ENCODE assay signal across 8 cellular contexts in genomic region chr12:90013409-90013808, GRCh38.
DNase-seq lines count a peak whose midpoint lies in the region; ATAC-seq, FAIRE-seq and TF ChIP-seq lines count a peak whose summit lies in the region.

No MANE protein-coding gene starts in this region.

- H3K27ac ChIP-seq in keratinocyte (ENCODE audit: control insufficient read depth, insufficient read depth, low read length): no peak overlapping the region

- POLR2A ChIA-PET in MCF 10A (lab: Yijun Ruan, JAX): interaction anchor here (0.6 to 1.6 kb wide), 3 partner anchors 10 to 303 kb away, joined by 3 read pairs; no protein-coding TSS in a partner anchor

- no peaks in the 10 kb centered on the region for H3K9me3 ChIP-seq in keratinocyte (ENCODE audit: control insufficient read depth, low read depth, low read length)

- H3K9me3 Mint-ChIP-seq in MCF 10A (ENCODE audit: unreplicated experiment): no peaks in the 10 kb centered on the region

- no peak overlapping the region for H3K4me2 ChIP-seq in keratinocyte (ENCODE audit: control insufficient read depth, extremely low read depth, insufficient read depth, low read depth, low read length)

- no peaks in the 10 kb centered on the region for H3K9me1 ChIP-seq in keratinocyte (ENCODE audit: control insufficient read depth, extremely low read depth, insufficient read depth, low read length)

- no peaks in the 10 kb centered on the region for H3K27me3 Mint-ChIP-seq in MCF 10A (ENCODE audit: insufficient read depth, unreplicated experiment)

- ATAC-seq in GM21723 (IDR thresholded peaks at IDR 0.05; ENCODE audit: unreplicated experiment) (peak; percentile 69), GM19328 (IDR thresholded peaks at IDR 0.05; ENCODE audit: unreplicated experiment) (no peak)

- BruUV-seq in MCF 10A (replicated peaks; lab: Mats Ljungman, UMichigan): no TSS peak

- no peak overlapping the region for H2AFZ ChIP-seq in keratinocyte (ENCODE audit: control insufficient read depth, low read length)

- H3K4me1 Mint-ChIP-seq in MCF 10A (ENCODE audit: insufficient read depth, unreplicated experiment): peaks cover 9% of the 10 kb centered on the region

- no peak overlapping the region for H3K9ac ChIP-seq in keratinocyte (ENCODE audit: control insufficient read depth, extremely low read depth, insufficient read depth, low read length)

- peak; percentile 7 for DNase-seq in GDM1 (lab: John Stamatoyannopoulos, UW)
- DNase-seq in NCI-H82 treated with DMSO at 0.1 percent for 48 hours (lab: John Stamatoyannopoulos, UW; ENCODE audit: unreplicated experiment): peak; percentile 19
- DNase-seq in keratinocyte (ENCODE audit: low read depth, low spot score): no peak
- DNase-seq in GF-D8 (lab: John Stamatoyannopoulos, UW): no peak
- no peak for DNase-seq in MCF 10A (ENCODE audit: unreplicated experiment)
- no peak for DNase-seq in activated CD4-positive, alpha-beta T cell treated with anti-CD3 and anti-CD28 coated beads, Interleukin-2, amount 50 U/mL, for 1 hour

- H3K36me3 Mint-ChIP-seq in MCF 10A (ENCODE audit: insufficient read depth, unreplicated experiment): no peaks in the 10 kb centered on the region

- no peak overlapping the region for H3K4me3 Mint-ChIP-seq in MCF 10A (ENCODE audit: unreplicated experiment)

- no peak overlapping the region for H3K27ac Mint-ChIP-seq in MCF 10A (ENCODE audit: low read depth, unreplicated experiment)

- TF ChIP-seq CTCF in keratinocyte (optimal IDR thresholded peaks at IDR 0.05 in 1 of 3, IDR thresholded peaks at IDR 0.05 in 1 of 3, conservative IDR thresholded peaks at IDR 0.05 in 1 of 3; ENCODE audit: extremely low read depth in 1 of 3, insufficient read depth in 2 of 3, low read length in 3 of 3): peak; percentile 8 to 67 (median 16)
- TF ChIP-seq CTCF in MCF 10A (IDR thresholded peaks at IDR 0.05; ENCODE audit: unreplicated experiment): no peak

- H3K27me3 ChIP-seq in keratinocyte (ENCODE audit: control insufficient read depth, extremely low read depth, insufficient read depth, low read length): no peaks in the 10 kb centered on the region

- no peaks in the 10 kb centered on the region for H4K20me1 ChIP-seq in keratinocyte (ENCODE audit: control insufficient read depth, extremely low read depth, insufficient read depth, low read length)

- H3K4me3 ChIP-seq in keratinocyte (ENCODE audit: control insufficient read depth in 2 of 3, extremely low read depth in 1 of 3, insufficient read depth in 2 of 3, low read depth in 1 of 3, low read length in 3 of 3): no peak overlapping the region

- intact Hi-C loops in MCF 10A (cut with micrococcal nuclease): loop anchor here (5.0 kb wide), 2 partner anchors 306 to 929 kb away; partner anchors contain the start of gene ATP2B1

- no peaks in the 10 kb centered on the region for H3K79me2 ChIP-seq in keratinocyte (ENCODE audit: control insufficient read depth, insufficient read depth, low read length)

- CTCF ChIA-PET in MCF 10A (lab: Yijun Ruan, JAX): interaction anchor here (0.8 to 1.1 kb wide), 3 partner anchors 84 to 841 kb away, joined by 3 to 5 read pairs (median 3); no protein-coding TSS in a partner anchor

- no peak for FAIRE-seq in keratinocyte (lab: Jason Lieb, UNC)

- H3K36me3 ChIP-seq in keratinocyte (ENCODE audit: control insufficient read depth in 2 of 2, extremely low read depth in 1 of 2, insufficient read depth in 2 of 2, low read length in 2 of 2): no peaks in the 10 kb centered on the region

- dilution Hi-C loops in keratinocyte (cut with MboI; ENCODE audit: extremely low pct_ligation_motif_present, low sequenced_read_pairs): no loop called here

- peaks cover 7% of the 10 kb centered on the region for H3K4me1 ChIP-seq in keratinocyte (ENCODE audit: control insufficient read depth, extremely low read depth, insufficient read depth, low read length)

Comparison
In these comparisons a context has a peak if more than half of its experiments do, and no peak if none do; other contexts are left out.
1. DNase-seq: peak in GDM1 (single experiment) and NCI-H82 treated with DMSO at 0.1 percent for 48 hours (single experiment); none in keratinocyte (single experiment), GF-D8 (single experiment), MCF 10A (single experiment) and activated CD4-positive, alpha-beta T cell treated with anti-CD3 and anti-CD28 coated beads, Interleukin-2, amount 50 U/mL, for 1 hour (single experiment).